Comparison of ENCODE assay signal across 8 cellular contexts in the genomic region with DNA sequence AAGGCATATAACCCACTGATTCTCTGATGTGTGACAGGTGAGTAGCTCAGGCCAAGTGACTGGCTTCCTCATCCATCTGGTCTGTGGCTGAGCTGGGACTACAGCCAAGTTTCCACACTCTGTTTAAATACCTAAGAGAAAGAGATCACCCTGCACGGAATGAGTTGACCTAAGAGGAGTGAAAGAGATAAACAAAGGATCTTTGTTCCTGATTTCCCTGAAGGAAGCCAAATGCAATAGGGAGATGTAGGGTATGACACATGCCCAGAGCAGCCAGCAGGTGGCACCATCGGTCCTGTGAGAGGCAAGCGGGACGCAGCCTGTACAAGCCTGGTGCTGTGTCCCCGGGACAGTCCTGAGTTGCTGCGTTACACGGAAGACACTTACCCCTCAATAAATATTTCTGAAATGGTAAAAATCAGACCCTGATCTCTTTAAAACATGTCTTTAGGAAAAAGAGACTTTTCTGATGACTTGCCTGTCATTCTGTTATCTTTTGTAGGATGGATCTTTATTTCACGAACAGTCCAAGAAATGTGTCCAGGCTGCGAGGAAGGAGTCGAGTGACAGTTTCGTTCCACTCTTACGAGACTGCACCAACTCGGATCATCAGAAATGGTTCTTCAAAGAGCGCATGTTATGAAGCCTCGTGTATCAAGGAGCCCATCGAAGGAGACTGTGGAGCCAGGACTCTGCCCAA. TPM values are rescaled to one million over a fixed set of nuclear protein-coding genes. Genes with fewer than 3 reads are reported as not detected.
DNase-seq lines count a peak whose midpoint lies in the region; ATAC-seq lines count a peak whose summit lies in the region.

No MANE protein-coding gene starts in this region.

- no peaks in the 10 kb centered on the region for H3K4me1 ChIP-seq in NT2/D1 (ENCODE audit: insufficient read depth, insufficient read length)

- DNase-seq in CD1c-positive myeloid dendritic cell (ENCODE audit: extremely low spot score) (peak; percentile 88), HK-2 (ENCODE audit: unreplicated experiment) (peak; percentile 77), NT2/D1 (ENCODE audit: low read depth, low spot score) (peak; percentile 87), epidermal melanocyte (ENCODE audit: insufficient read length, low spot score) (peak; percentile 95), mucosa of gallbladder (ENCODE audit: low spot score) (peak; percentile 91)
- DNase-seq in activated CD8-positive, alpha-beta memory T cell treated with anti-CD3 and anti-CD28 coated beads, Interleukin-2, amount 50 U/mL, for 24 hours (ENCODE audit: extremely low read depth), result peak; percentile 40
- DNase-seq in stimulated activated CD8-positive, alpha-beta memory T cell treated with anti-CD3 and anti-CD28 coated beads, Interleukin-2, amount 100 ng/mL, for 1 hour (ENCODE audit: low read depth in 2 of 2), result peak; percentile 39 to 56

- no peaks in the 10 kb centered on the region for H3K27me3 ChIP-seq in NT2/D1 (ENCODE audit: insufficient read depth, insufficient read length)

- ATAC-seq in GM19395 (IDR thresholded peaks at IDR 0.05; ENCODE audit: unreplicated experiment), result peak; percentile 85

- peaks cover 4% of the 10 kb centered on the region for H3K36me3 ChIP-seq in NT2/D1 (ENCODE audit: insufficient read depth, insufficient read length, low read length)

- no peaks in the 10 kb centered on the region for H3K9me3 ChIP-seq in NT2/D1 (ENCODE audit: insufficient read depth, low read length)

- no peak overlapping the region for H3K4me3 ChIP-seq in NT2/D1 (ENCODE audit: insufficient read length, low read depth)

- H3K9ac ChIP-seq in NT2/D1 (ENCODE audit: insufficient read length, low read depth), result no peak overlapping the region

RNA-seq across cellular contexts. Expression of gene GALNT12, which starts 41.1 kb away (rescaled TPM):
- 28.6 TPM for total RNA-seq in mucosa of gallbladder

RNA-seq across cellular contexts. Expression of gene ANKS6, which starts 52.2 kb away (rescaled TPM):
- total RNA-seq in mucosa of gallbladder, result 22.6 TPM

Comparison
In these comparisons a context has a peak if more than half of its experiments do, and no peak if none do; other contexts are left out.
1. DNase-seq: peak in every context shown above with its lines; median percentile 95 in epidermal melanocyte; 91 in mucosa of gallbladder; 88 in CD1c-positive myeloid dendritic cell; 87 in NT2/D1; 77 in HK-2; 48 in stimulated activated CD8-positive, alpha-beta memory T cell treated with anti-CD3 and anti-CD28 coated beads, Interleukin-2, amount 100 ng/mL, for 1 hour; 40 in activated CD8-positive, alpha-beta memory T cell treated with anti-CD3 and anti-CD28 coated beads, Interleukin-2, amount 50 U/mL, for 24 hours.